In genomic region chr12:132597333-132598283, GRCh38 we compare ENCODE assay signal across 1 cellular context.
TF ChIP-seq lines count a peak whose summit lies in the region.

No MANE protein-coding gene starts in this region.

TF ChIP-seq in K562, 482 proteins besides CTCF, POLR2A, EP300 and RAD21 (continued from another document and continues in another):
- TF ChIP-seq PKNOX1 (IDR thresholded peaks at IDR 0.05): 0 out of 2 replicates have a peak, but pooled peaks have one; percentile 18
- TF ChIP-seq ZNF407 (IDR thresholded peaks at IDR 0.05; ENCODE audit: low read depth): 0 out of 2 replicates have a peak, but pooled peaks have one; percentile 41
- 0 out of 2 replicates have a peak, but pooled peaks have one; percentile 13 for TF ChIP-seq TAF7 (tag; IDR thresholded peaks at IDR 0.05)
- no peak for TF ChIP-seq RB1 (IDR thresholded peaks at IDR 0.05; ENCODE audit: low read depth)
- TF ChIP-seq FUS (optimal IDR thresholded peaks at IDR 0.05; ENCODE audit: low read depth, low read length): no peak
- TF ChIP-seq ZBTB7A (IDR thresholded peaks at IDR 0.05; ENCODE audit: borderline replicate concordance, control insufficient read depth, low read depth, low read length): peak; percentile 25; the same call in 1 of the 2 replicates
- TF ChIP-seq KLF10 (CRISPR knock-in tag; IDR thresholded peaks at IDR 0.05): no peak
- no peak for TF ChIP-seq NUFIP1 (IDR thresholded peaks at IDR 0.05; ENCODE audit: partially characterized antibody)
- no peak for TF ChIP-seq ZNF121 (CRISPR knock-in tag; conservative IDR thresholded peaks at IDR 0.05)
- 0 out of 2 replicates have a peak, but pooled peaks have one; percentile 40 for TF ChIP-seq TSC22D4 (tag; IDR thresholded peaks at IDR 0.05)
- TF ChIP-seq HLTF (IDR thresholded peaks at IDR 0.05): peak; percentile 89
- TF ChIP-seq ZFP1 (CRISPR knock-in tag; IDR thresholded peaks at IDR 0.05): no peak
- TF ChIP-seq BRD9 (IDR thresholded peaks at IDR 0.05; ENCODE audit: low read depth, partially characterized antibody): peak; percentile 32
- TF ChIP-seq SIN3A (IDR thresholded peaks at IDR 0.05; ENCODE audit: borderline replicate concordance in 2 of 2, control insufficient read depth in 1 of 2, low read depth in 2 of 2, low read length in 2 of 2): no peak
- peak; percentile 77 for TF ChIP-seq ARHGAP35 (IDR thresholded peaks at IDR 0.05; ENCODE audit: partially characterized antibody)
- TF ChIP-seq ARID1B (IDR thresholded peaks at IDR 0.05): peak; percentile 34; the same call in 1 of the 2 replicates
- TF ChIP-seq PYGO2 (tag; IDR thresholded peaks at IDR 0.05): no peak
- TF ChIP-seq SFPQ (IDR thresholded peaks at IDR 0.05; ENCODE audit: low read depth, low read length): no peak
- TF ChIP-seq MAFK (IDR thresholded peaks at IDR 0.05; ENCODE audit: low read length): no peak
- no peak for TF ChIP-seq MLX (CRISPR knock-in tag; conservative IDR thresholded peaks at IDR 0.05)
- TF ChIP-seq LARP7 (IDR thresholded peaks at IDR 0.05): peak; percentile 65; the same call in 1 of the 2 replicates
- TF ChIP-seq ZNF408 (CRISPR knock-in tag; IDR thresholded peaks at IDR 0.05; ENCODE audit: low read depth): no peak
- peak; percentile 63; the same call in 1 of the 2 replicates for TF ChIP-seq ADNP (tag; IDR thresholded peaks at IDR 0.05)
- TF ChIP-seq ZNF311 (CRISPR knock-in tag; IDR thresholded peaks at IDR 0.05): no peak
- peak; percentile 92 for TF ChIP-seq ZNF263 (CRISPR knock-in tag; IDR thresholded peaks at IDR 0.05; ENCODE audit: borderline replicate concordance)
- 0 out of 2 replicates have a peak, but pooled peaks have one; percentile 33 for TF ChIP-seq NBN (IDR thresholded peaks at IDR 0.05; ENCODE audit: low read depth)
- TF ChIP-seq NR4A1 (CRISPR knock-in tag; IDR thresholded peaks at IDR 0.05): no peak
- no peak for TF ChIP-seq NR4A1 (tag; IDR thresholded peaks at IDR 0.05)
- peak; percentile 56 for TF ChIP-seq DPF2 (IDR thresholded peaks at IDR 0.05)
- peak; percentile 12; the same call in 1 of the 2 replicates for TF ChIP-seq ZNF316 (IDR thresholded peaks at IDR 0.05)
- no peak for TF ChIP-seq MBD2 (IDR thresholded peaks at IDR 0.05; ENCODE audit: borderline replicate concordance, low read depth)
- TF ChIP-seq TEAD4 (IDR thresholded peaks at IDR 0.05; ENCODE audit: low read length): no peak
- TF ChIP-seq TEAD4 (CRISPR knock-in tag; IDR thresholded peaks at IDR 0.05; ENCODE audit: borderline replicate concordance): no peak
- 0 out of 4 replicates have a peak, but pooled peaks of 1 of the 2 experiments have one; percentile 20 for TF ChIP-seq BCLAF1 (IDR thresholded peaks at IDR 0.05; ENCODE audit: borderline replicate concordance in 1 of 2, control insufficient read depth in 1 of 2, low read depth in 2 of 2, low read length in 1 of 2)
- peak; percentile 41; the same call in 1 of the 2 replicates for TF ChIP-seq PHB2 (IDR thresholded peaks at IDR 0.05; ENCODE audit: low read depth)
- peak; percentile 69; the same call in 1 of the 2 replicates for TF ChIP-seq MIER1 (IDR thresholded peaks at IDR 0.05; ENCODE audit: low read depth)
- no peak for TF ChIP-seq FOXK2 (conservative IDR thresholded peaks at IDR 0.05 in 1 of 2, IDR thresholded peaks at IDR 0.05 in 1 of 2; ENCODE audit: low read depth in 2 of 2)
- no peak for TF ChIP-seq MXI1 (IDR thresholded peaks at IDR 0.05; ENCODE audit: low read depth, low read length)
- TF ChIP-seq PTTG1 (tag; IDR thresholded peaks at IDR 0.05; ENCODE audit: low read depth): no peak
- peak; percentile 52; the same call in 1 of the 2 replicates for TF ChIP-seq OTX1 (CRISPR knock-in tag; IDR thresholded peaks at IDR 0.05)
- TF ChIP-seq ARNT (IDR thresholded peaks at IDR 0.05): peak in 1 of 2 experiments; percentile 65; a peak in 1 of 4 replicates
- TF ChIP-seq ZNF512 (tag; IDR thresholded peaks at IDR 0.05): peak; percentile 83
- TF ChIP-seq SIX5 (IDR thresholded peaks at IDR 0.05; ENCODE audit: borderline replicate concordance in 1 of 2, insufficient read depth in 1 of 2, low read depth in 1 of 2, low read length in 2 of 2): no peak
- TF ChIP-seq ZBTB1 (CRISPR knock-in tag; IDR thresholded peaks at IDR 0.05; ENCODE audit: borderline replicate concordance, low read depth): no peak
- TF ChIP-seq BCOR (IDR thresholded peaks at IDR 0.05): peak; percentile 94
- TF ChIP-seq CC2D1A (IDR thresholded peaks at IDR 0.05): peak; percentile 52; the same call in 1 of the 2 replicates
- no peak for TF ChIP-seq ZNF140 (CRISPR knock-in tag; IDR thresholded peaks at IDR 0.05)
- TF ChIP-seq TRIM25 (IDR thresholded peaks at IDR 0.05; ENCODE audit: borderline replicate concordance): peak; percentile 76; the same call in 1 of the 2 replicates
- no peak for TF ChIP-seq ZNF75A (CRISPR knock-in tag; IDR thresholded peaks at IDR 0.05)
- peak; percentile 73 for TF ChIP-seq NCOA4 (IDR thresholded peaks at IDR 0.05; ENCODE audit: partially characterized antibody)
